ENCODE assay signal across 8 cellular contexts in genomic region chr3:138833908-138834358, GRCh38. TPM values are rescaled to one million over a fixed set of nuclear protein-coding genes. Genes with fewer than 3 reads are reported as not detected.
DNase-seq lines count a peak whose midpoint lies in the region; ATAC-seq, FAIRE-seq and TF ChIP-seq lines count a peak whose summit lies in the region.

No MANE protein-coding gene starts in this region.

- H3K4me1 ChIP-seq in cardiac muscle cell (ENCODE audit: low read depth) (peaks cover 7% of the 10 kb centered on the region), endothelial cell of umbilical vein (ENCODE audit: control insufficient read depth, extremely low read depth, insufficient read depth, low read length) (peaks cover 16% of the 10 kb centered on the region), muscle layer of colon (ENCODE audit: insufficient read depth, low read length) (no peaks in the 10 kb centered on the region), aorta (ENCODE audit: control insufficient read depth in 1 of 2, insufficient read depth in 2 of 2, low read length in 2 of 2) (no peaks in the 10 kb centered on the region)

- peak; percentile 59 for FAIRE-seq in endothelial cell of umbilical vein (lab: Jason Lieb, UNC)

- H2AFZ ChIP-seq in endothelial cell of umbilical vein (ENCODE audit: low read depth, low read length), result peak overlapping the region; percentile 90

- peak overlapping the region; percentile 82 to 97 (median 96) for H3K4me3 Mint-ChIP-seq in T-cell

- peak overlapping the region; percentile 68 for H3K9ac ChIP-seq in endothelial cell of umbilical vein (replicated peaks; ENCODE audit: extremely low read depth, insufficient read depth, low read length)
- peak overlapping the region; percentile 35 for H3K9ac ChIP-seq in muscle layer of colon (ENCODE audit: low read length)

- H3K27me3 Mint-ChIP-seq in T-cell, result no peaks in the 10 kb centered on the region

- H3K4me3 ChIP-seq in cardiac muscle cell, result peak overlapping the region; percentile 93
- peak overlapping the region; percentile 65 to 82 (median 80) for H3K4me3 ChIP-seq in endothelial cell of umbilical vein (replicated peaks in 1 of 3; ENCODE audit: insufficient read depth in 1 of 3, low read depth in 1 of 3, low read length in 3 of 3)
- H3K4me3 ChIP-seq in muscle layer of colon (ENCODE audit: low read depth in 1 of 2, low read length in 2 of 2), result peak overlapping the region; percentile 77 to 94
- peak overlapping the region; percentile 75 to 86 for H3K4me3 ChIP-seq in aorta (ENCODE audit: low read length in 2 of 2)

- H3K36me3 ChIP-seq in cardiac muscle cell (no peaks in the 10 kb centered on the region), endothelial cell of umbilical vein (ENCODE audit: control insufficient read depth in 2 of 2, extremely low read depth in 1 of 2, insufficient read depth in 2 of 2, low read length in 2 of 2) (no peaks in the 10 kb centered on the region), muscle layer of colon (ENCODE audit: insufficient read depth, low read length) (no peaks in the 10 kb centered on the region), aorta (ENCODE audit: control insufficient read depth in 1 of 2, insufficient read depth in 2 of 2, low read length in 1 of 2) (no peaks in the 10 kb centered on the region)

- no peaks in the 10 kb centered on the region for H3K9me1 ChIP-seq in endothelial cell of umbilical vein (replicated peaks; ENCODE audit: control insufficient read depth, extremely low read depth, insufficient read depth, low read length)

- peaks cover 17% of the 10 kb centered on the region for H3K36me3 Mint-ChIP-seq in T-cell

- peak in 1 of 2 donors; percentile 36 for DNase-seq in cardiac muscle cell (ENCODE audit: low read depth in 1 of 2, low spot score in 1 of 2)
- DNase-seq in cardiac septum (ENCODE audit: low spot score), result no peak
- DNase-seq in T-cell, result peak in 11 of 34 experiments; percentile 2 to 25 (median 6)
- peak; percentile 48 for DNase-seq in endothelial cell of umbilical vein (ENCODE audit: low read depth, low spot score)
- DNase-seq in aorta, result no peak
- DNase-seq in posterior vena cava (ENCODE audit: low spot score), result no peak

- POLR2A ChIA-PET in T-cell (lab: Charles Lee) (interaction anchor here in 1 of 2 donors (0.6 kb wide), 1 partner anchor 127 kb away, joined by 4 read pairs; no protein-coding TSS in a partner anchor), endothelial cell of umbilical vein (lab: Charles Lee) (interaction anchor here (0.6 kb wide), 1 partner anchor 20 kb away, joined by 4 read pairs; no protein-coding TSS in a partner anchor)

- H3K27me3 ChIP-seq in cardiac muscle cell (no peaks in the 10 kb centered on the region), endothelial cell of umbilical vein (ENCODE audit: control insufficient read depth in 2 of 2, insufficient read depth in 2 of 2, low read length in 2 of 2) (no peaks in the 10 kb centered on the region), muscle layer of colon (ENCODE audit: control insufficient read depth in 1 of 2, insufficient read depth in 2 of 2, low read length in 2 of 2) (no peaks in the 10 kb centered on the region), aorta (ENCODE audit: control insufficient read depth in 1 of 2, insufficient read depth in 2 of 2, low read length in 1 of 2) (no peaks in the 10 kb centered on the region)

- H3K27ac ChIP-seq in cardiac muscle cell (peak overlapping the region; percentile 94), endothelial cell of umbilical vein (ENCODE audit: insufficient read depth, low read depth, low read length) (peak overlapping the region; percentile 91), muscle layer of colon (ENCODE audit: low read depth, low read length) (peak overlapping the region; percentile 57), aorta (ENCODE audit: low read depth in 1 of 2, low read length in 2 of 2) (peak overlapping the region in 1 of 2 donors; percentile 87)

- H3K27ac Mint-ChIP-seq in T-cell, result peak overlapping the region; percentile 89 to 92

- H3K9me3 ChIP-seq in cardiac muscle cell (ENCODE audit: low read depth) (no peaks in the 10 kb centered on the region), endothelial cell of umbilical vein (replicated peaks; ENCODE audit: control insufficient read depth, insufficient read depth, low read length) (no peaks in the 10 kb centered on the region), muscle layer of colon (ENCODE audit: low read length) (no peaks in the 10 kb centered on the region), aorta (ENCODE audit: control insufficient read depth, low read length) (no peaks in the 10 kb centered on the region)

- TF ChIP-seq POLR2A in endothelial cell of umbilical vein (IDR thresholded peaks at IDR 0.05; ENCODE audit: low read depth, low read length), result no peak

- ATAC-seq in HG03354 (IDR thresholded peaks at IDR 0.05; ENCODE audit: poor library complexity, severe bottlenecking, unreplicated experiment), result peak; percentile 12
- peak in 1 of 4 experiments; percentile 7 for ATAC-seq in T-cell (replicated peaks in 1 of 4)
- peak; percentile 24 for ATAC-seq in aorta (ENCODE audit: low FRiP score)

- TF ChIP-seq CTCF in cardiac muscle cell (IDR thresholded peaks at IDR 0.05; ENCODE audit: low read depth, low read length), result no peak
- no peak for TF ChIP-seq CTCF in endothelial cell of umbilical vein (IDR thresholded peaks at IDR 0.05; ENCODE audit: extremely low read depth in 1 of 2, insufficient read depth in 1 of 2, low read depth in 1 of 2, low read length in 2 of 2)

- peak overlapping the region; percentile 89 for H3K4me2 ChIP-seq in endothelial cell of umbilical vein (ENCODE audit: insufficient read depth, low read length)

- CTCF ChIA-PET in T-cell (lab: Charles Lee), result interaction anchor here in 1 of 2 donors (2.2 kb wide), 1 partner anchor 82 kb away, joined by 6 read pairs; no protein-coding TSS in a partner anchor
- CTCF ChIA-PET in endothelial cell of umbilical vein (lab: Charles Lee), result interaction anchor here (1.0 to 3.1 kb wide), 3 partner anchors 10 to 89 kb away, joined by 3 to 34 read pairs (median 6); no protein-coding TSS in a partner anchor

- no peaks in the 10 kb centered on the region for H3K9me3 Mint-ChIP-seq in T-cell

- BruUV-seq in endothelial cell of umbilical vein (replicated peaks; lab: Mats Ljungman, UMichigan), result TSS peak; percentile 35

- H4K20me1 ChIP-seq in endothelial cell of umbilical vein (replicated peaks; ENCODE audit: control insufficient read depth, extremely low read depth, insufficient read depth, low read length), result no peaks in the 10 kb centered on the region

- peaks cover 31 to 42% (median 36%) of the 10 kb centered on the region in 3 donors for H3K4me1 Mint-ChIP-seq in T-cell

- intact Hi-C loops in cardiac septum (cut with DNase I), result loop anchor here (2.0 to 10.0 kb wide), 3 partner anchors 57 to 239 kb away; partner anchors contain the start of gene CEP70
- intact Hi-C loops in endothelial cell of umbilical vein (cut with micrococcal nuclease), result loop anchor here (1.0 to 5.0 kb wide), 5 partner anchors 11 to 240 kb away; partner anchors contain the start of gene CEP70
- intact Hi-C loops in aorta (cut with DNase I), result loop anchor here in 1 of 2 donors (2.0 kb wide), 1 partner anchor 81 kb away; no protein-coding TSS in a partner anchor
- intact Hi-C loops in posterior vena cava (cut with DNase I), result no loop called here

- H3K79me2 ChIP-seq in endothelial cell of umbilical vein (ENCODE audit: control insufficient read depth, insufficient read depth, low read length), result peaks cover 43% of the 10 kb centered on the region

- dilution Hi-C loops in endothelial cell of umbilical vein (cut with MboI; ENCODE audit: extremely low pct_ligation_motif_present, low sequenced_read_pairs), result no loop called here

- 0 to 2% methylated on average over 19 of the region's 19 CpGs for WGBS in aorta, 2 donors

TF ChIP-seq in endothelial cell of umbilical vein, 7 proteins besides CTCF, POLR2A, EP300 and RAD21:
- TF ChIP-seq FOS (IDR thresholded peaks at IDR 0.05; ENCODE audit: borderline replicate concordance, insufficient read depth, low read length), result no peak
- TF ChIP-seq GATA2 (IDR thresholded peaks at IDR 0.05; ENCODE audit: insufficient read depth, insufficient read length, low read depth, low read length), result no peak
- TF ChIP-seq POLR2AphosphoS5 (IDR thresholded peaks at IDR 0.05; ENCODE audit: insufficient read depth, low read depth, low read length), result no peak

RNA-seq across cellular contexts. Expression of gene PIK3CB, which starts 0.8 kb away (rescaled TPM):
- 6.5 and 8.1 TPM in 2 replicates for total RNA-seq in cardiac muscle cell
- 12.4 and 12.6 TPM in 2 replicates for polyA plus RNA-seq in cardiac muscle cell
- total RNA-seq in cardiac septum, result 26.1 TPM
- 10 to 100 TPM; 25.2 to 34.4 (median 30.9) TPM for total RNA-seq in T-cell
- 28.4 and 29.8 TPM in 2 replicates for total RNA-seq in endothelial cell of umbilical vein
- polyA plus RNA-seq in endothelial cell of umbilical vein, result 6.2 and 9.0 TPM in 2 replicates
- polyA plus RNA-seq in endothelial cell of umbilical vein (2011; cell fraction: cytosol; rRNA removed), result 9.0 and 9.7 TPM in 2 replicates
- 12.2 and 16.6 TPM in 2 replicates for polyA plus RNA-seq in endothelial cell of umbilical vein (2011; cell fraction: nucleus; rRNA removed)
- polyA plus RNA-seq in endothelial cell of umbilical vein (2012), result 7.8 and 12.0 TPM in 2 replicates
- 13.0 and 13.7 TPM in 2 replicates for polyA minus RNA-seq in endothelial cell of umbilical vein
- polyA minus RNA-seq in endothelial cell of umbilical vein (2011; cell fraction: cytosol; rRNA and poly(A)+ RNA removed), result 9.5 TPM
- polyA minus RNA-seq in endothelial cell of umbilical vein (2011; cell fraction: nucleus; rRNA and poly(A)+ RNA removed), result 32.1 and 36.8 TPM in 2 replicates
- 10 to 100 TPM; 27.2 to 29.8 TPM for total RNA-seq in aorta
- polyA plus RNA-seq in aorta, result 10 to 100 TPM in 1 of 2 donors, 1 to 10 TPM in 1; 8.0 to 11.3 TPM
- total RNA-seq in posterior vena cava, result 10 to 100 TPM; 15.4 to 21.1 TPM

Comparison
In these comparisons a context has a peak if more than half of its experiments do, and no peak if none do; other contexts are left out.
1. intact Hi-C loops: an anchor here in cardiac septum (2.0 to 10.0 kb wide) and endothelial cell of umbilical vein (1.0 to 5.0 kb wide); none called in posterior vena cava.